26 cellular contexts compared by ENCODE assay signal in the genomic region with DNA sequence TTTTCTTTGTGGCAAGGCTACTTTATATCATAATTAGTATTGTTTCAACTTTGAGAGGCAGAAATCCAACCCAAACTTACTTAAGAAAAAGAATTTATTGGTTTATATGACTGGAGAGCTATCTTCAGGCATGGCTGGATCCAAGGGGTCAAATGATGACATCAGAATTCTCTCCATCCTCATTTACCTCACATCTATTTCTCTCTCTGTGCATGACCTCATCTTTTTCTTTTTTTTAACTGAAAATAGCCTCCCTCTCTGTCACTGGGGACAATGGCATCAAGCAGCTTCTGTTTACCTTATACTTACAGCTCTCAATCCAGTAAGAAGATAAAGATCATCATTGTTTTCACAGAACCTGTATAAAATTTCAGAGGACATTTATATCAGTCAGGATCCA. TPM values are rescaled to one million over a fixed set of nuclear protein-coding genes. Genes with fewer than 3 reads are reported as not detected.
DNase-seq lines count a peak whose midpoint lies in the region; ATAC-seq, FAIRE-seq and TF ChIP-seq lines count a peak whose summit lies in the region.
"Had no signal": no experiment of that assay in that cellular context is flagged by ENCODE, and none has a peak within 500 bp of the region (broad histone marks: within the 10 kb centered on the region; RNA-seq: fewer than 3 reads in every experiment).

No MANE protein-coding gene starts in this region.

- ATAC-seq in HepG2: no peak
- no peak for ATAC-seq in right lobe of liver
- ATAC-seq in HG03196 (IDR thresholded peaks at IDR 0.05; ENCODE audit: unreplicated experiment): no peak
- no peak for ATAC-seq in GM21786 (IDR thresholded peaks at IDR 0.05; ENCODE audit: unreplicated experiment)

- H3K27ac Mint-ChIP-seq in neural progenitor cell: no peak overlapping the region
- H3K27ac Mint-ChIP-seq: CD4-positive, CD25-positive, alpha-beta regulatory T cell; H9 had no signal

- no TSS peak for BruUV-seq in HepG2 (replicated peaks; lab: Mats Ljungman, UMichigan)

- H3K4me2 ChIP-seq in HepG2 (ENCODE audit: low read depth, low read length) (no peak overlapping the region), neural progenitor cell (peak overlapping the region; percentile 22)

- H3K36me3 Mint-ChIP-seq in neural progenitor cell: no peaks in the 10 kb centered on the region
- H3K36me3 Mint-ChIP-seq: CD4-positive, CD25-positive, alpha-beta regulatory T cell; CD8-positive, alpha-beta memory T cell had no signal

- TF ChIP-seq RAD21 in HepG2 (CRISPR knock-in tag; IDR thresholded peaks at IDR 0.05): no peak

- no peaks in the 10 kb centered on the region for H3K79me2 ChIP-seq in HepG2 (ENCODE audit: insufficient read depth, low read length)
- no peaks in the 10 kb centered on the region for H3K79me2 ChIP-seq in neural progenitor cell (ENCODE audit: low read depth)

- H2AFZ ChIP-seq in HepG2 (ENCODE audit: low read length) (no peak overlapping the region), neural progenitor cell (replicated peaks) (no peak overlapping the region)

- no peaks in the 10 kb centered on the region for H3K9me3 Mint-ChIP-seq in neural progenitor cell
- H3K9me3 Mint-ChIP-seq: CD8-positive, alpha-beta memory T cell; H9 had no signal

- FAIRE-seq in HepG2 (lab: Jason Lieb, UNC): no peak
- FAIRE-seq: A204.1, GM12892, GM18507, K562 had no signal

- no peaks in the 10 kb centered on the region for H4K20me1 ChIP-seq in HepG2 (ENCODE audit: insufficient read depth, low read length)
- H4K20me1 ChIP-seq in neural progenitor cell (ENCODE audit: low read depth): no peaks in the 10 kb centered on the region

- intact Hi-C loops in HepG2 (cut with micrococcal nuclease; ENCODE audit: unreplicated experiment): no loop called here
- intact Hi-C loops in right lobe of liver (cut with DNase I): no loop called here

- DNase-seq in HepG2 (ENCODE audit: low spot score) (no peak), right lobe of liver (no peak), NCI-H345 (lab: John Stamatoyannopoulos, UW) (peak; percentile 26), neural progenitor cell (ENCODE audit: low spot score) (no peak), NCI-H2081 treated with DMSO at 0.1 percent for 48 hours (lab: John Stamatoyannopoulos, UW) (no peak)
- DNase-seq: ACHN; C1 segment of cervical spinal cord; CD4-positive, CD25-positive, alpha-beta regulatory T cell; CD8-positive, alpha-beta memory T cell; COR-L47; DMS79; GDM1; GOT3; H9; IMR-90 had no signal

- no peaks in the 10 kb centered on the region for H3K4me1 ChIP-seq in HepG2 (ENCODE audit: insufficient read depth, low read length)
- H3K4me1 ChIP-seq in right lobe of liver: no peaks in the 10 kb centered on the region
- H3K4me1 ChIP-seq in HEK293 (ENCODE audit: control insufficient read depth, insufficient read depth, low read length): no peaks in the 10 kb centered on the region
- peaks cover 15% of the 10 kb centered on the region for H3K4me1 ChIP-seq in neural progenitor cell
- H3K4me1 ChIP-seq: BE2C had no signal

- peaks cover 0 to 3% of the 10 kb centered on the region in 2 experiments; a peak in 2 of 5 replicates for H3K27me3 ChIP-seq in HepG2 (ENCODE audit: control insufficient read depth in 1 of 2, insufficient read depth in 2 of 2, low read length in 2 of 2)
- H3K27me3 ChIP-seq in right lobe of liver: no peaks in the 10 kb centered on the region
- H3K27me3 ChIP-seq in neural progenitor cell: no peaks in the 10 kb centered on the region
- H3K27me3 ChIP-seq: BE2C had no signal

- no peak for TF ChIP-seq POLR2A in HepG2 (IDR thresholded peaks at IDR 0.05; ENCODE audit: insufficient read depth in 1 of 2, low read depth in 2 of 2, low read length in 2 of 2)
- TF ChIP-seq POLR2A in right lobe of liver (IDR thresholded peaks at IDR 0.05): no peak

- in situ Hi-C loops in HepG2 (cut with HindIII; ENCODE audit: extremely low pct_ligation_motif_present, low pct_unique_long_range_greater_than_20kb): no loop called here

- no peak overlapping the region for H3K9ac ChIP-seq in HepG2 (ENCODE audit: insufficient read depth, low read depth, low read length)
- H3K9ac ChIP-seq in neural progenitor cell: no peak overlapping the region

- H3K4me1 Mint-ChIP-seq in neural progenitor cell: peaks cover 14% of the 10 kb centered on the region
- H3K4me1 Mint-ChIP-seq: CD4-positive, CD25-positive, alpha-beta regulatory T cell; CD8-positive, alpha-beta memory T cell had no signal

- H3K4me3 ChIP-seq in HepG2 (replicated peaks in 1 of 3; ENCODE audit: insufficient read depth in 1 of 3, low read depth in 2 of 3, low read length in 3 of 3): no peak overlapping the region
- no peak overlapping the region for H3K4me3 ChIP-seq in right lobe of liver
- no peak overlapping the region for H3K4me3 ChIP-seq in HEK293 (ENCODE audit: low read depth, low read length)
- no peak overlapping the region for H3K4me3 ChIP-seq in neural progenitor cell
- H3K4me3 ChIP-seq: K562 had no signal

- H3F3A ChIP-seq in neural progenitor cell (ENCODE audit: low read depth): peaks cover 5% of the 10 kb centered on the region

- TF ChIP-seq CTCF in HepG2 (CRISPR knock-in tag; IDR thresholded peaks at IDR 0.05) (no peak), right lobe of liver (IDR thresholded peaks at IDR 0.05) (no peak), HEK293 (tag by site-specific recombination; IDR thresholded peaks at IDR 0.05) (no peak), neural progenitor cell (IDR thresholded peaks at IDR 0.05) (no peak)

- no peaks in the 10 kb centered on the region for H3K9me3 ChIP-seq in HepG2 (ENCODE audit: low read length)
- H3K9me3 ChIP-seq in right lobe of liver: no peaks in the 10 kb centered on the region
- no peaks in the 10 kb centered on the region for H3K9me3 ChIP-seq in HEK293 (ENCODE audit: control insufficient read depth, insufficient read depth, low read depth, low read length)
- H3K9me3 ChIP-seq in neural progenitor cell (ENCODE audit: low read depth): no peaks in the 10 kb centered on the region
- H3K9me3 ChIP-seq: BE2C had no signal

- H3K4me3 Mint-ChIP-seq in neural progenitor cell: no peak overlapping the region
- H3K4me3 Mint-ChIP-seq: CD4-positive, CD25-positive, alpha-beta regulatory T cell; CD8-positive, alpha-beta memory T cell; H9 had no signal

- POLR2A ChIA-PET in HepG2 (lab: Yijun Ruan, JAX): no interaction called here
- POLR2A ChIA-PET in HEK293 (lab: Yijun Ruan, JAX): no interaction called here

- no peak for TF ChIP-seq EP300 in HepG2 (IDR thresholded peaks at IDR 0.05; ENCODE audit: low read depth in 2 of 2, low read length in 2 of 2)
- TF ChIP-seq EP300 in HepG2 (CRISPR knock-in tag; IDR thresholded peaks at IDR 0.05; ENCODE audit: borderline replicate concordance): no peak

- CTCF ChIA-PET in HepG2 (lab: Yijun Ruan, JAX; ENCODE audit: low intra/inter-chr PET ratio, low total read pairs) (no interaction called here), HEK293 (lab: Yijun Ruan, JAX) (no interaction called here)

- H3K36me3 ChIP-seq in HepG2 (replicated peaks in 1 of 2; ENCODE audit: control insufficient read depth in 1 of 2, insufficient read depth in 2 of 2, low read length in 2 of 2) (no peaks in the 10 kb centered on the region), right lobe of liver (no peaks in the 10 kb centered on the region), HEK293 (ENCODE audit: control insufficient read depth in 2 of 2, insufficient read depth in 1 of 2, low read length in 2 of 2) (no peaks in the 10 kb centered on the region), neural progenitor cell (no peaks in the 10 kb centered on the region)
- H3K36me3 ChIP-seq: BE2C had no signal

- peaks cover 8% of the 10 kb centered on the region for H3K27me3 Mint-ChIP-seq in neural progenitor cell (ENCODE audit: insufficient read depth, low read depth)

- H3K27ac ChIP-seq in HepG2 (ENCODE audit: extremely low read length, insufficient read depth, low read length): no peak overlapping the region
- H3K27ac ChIP-seq in right lobe of liver: no peak overlapping the region
- no peak overlapping the region for H3K27ac ChIP-seq in HEK293 (ENCODE audit: extremely low read depth, low read depth, low read length)
- H3K27ac ChIP-seq in neural progenitor cell: no peak overlapping the region
- H3K27ac ChIP-seq: HL-60 had no signal

RNA-seq across cellular contexts. Expression of gene EXOC1L, which starts 12.0 kb away (rescaled TPM):
- not detected in 2 replicates for total RNA-seq in HepG2 (2016; rRNA removed; fragmentation: Illumina TruSeq; extraction: Trizol)
- total RNA-seq in HepG2 (2016; cell fraction: cytosol; rRNA removed; fragmentation: Illumina TruSeq; extraction: Trizol; ENCODE audit: low read depth): not detected in 2 replicates
- not detected in 2 replicates for total RNA-seq in HepG2 (2016; cell fraction: insoluble cytoplasmic fraction; rRNA removed; fragmentation: Illumina TruSeq; extraction: Trizol)
- total RNA-seq in HepG2 (2016; cell fraction: membrane; rRNA removed; fragmentation: Illumina TruSeq; extraction: Trizol): not detected in 2 replicates
- not detected in 2 replicates for total RNA-seq in HepG2 (2016; cell fraction: nucleus; rRNA removed; fragmentation: Illumina TruSeq; extraction: Trizol)
- polyA plus RNA-seq in HepG2 (2011; rRNA removed): not detected in 2 replicates
- not detected in 2 replicates for polyA plus RNA-seq in HepG2 (2011; cell fraction: cytosol; rRNA removed)
- polyA plus RNA-seq in HepG2 (2011; cell fraction: nucleus; rRNA removed): not detected in 2 replicates
- polyA plus RNA-seq in HepG2 (2012): not detected in 2 replicates
- polyA plus RNA-seq in HepG2 (2016; cell fraction: cytosol; fragmentation: Illumina TruSeq; extraction: Trizol; ENCODE audit: low read depth): not detected in 2 replicates
- not detected in 2 replicates for polyA plus RNA-seq in HepG2 (2016; cell fraction: insoluble cytoplasmic fraction; fragmentation: Illumina TruSeq; extraction: Trizol; ENCODE audit: low read depth)
- not detected in 2 replicates for polyA plus RNA-seq in HepG2 (2016; cell fraction: membrane; fragmentation: Illumina TruSeq; extraction: Trizol; ENCODE audit: low read depth)
- polyA plus RNA-seq in HepG2 (2016; cell fraction: nucleus; fragmentation: Illumina TruSeq; extraction: Trizol; ENCODE audit: insufficient read depth, low read depth): not detected in 2 replicates
- polyA minus RNA-seq in HepG2 (2011; rRNA and poly(A)+ RNA removed; ENCODE audit: low replicate concordance): not detected in 2 replicates
- not detected in 2 replicates for polyA minus RNA-seq in HepG2 (2011; cell fraction: cytosol; rRNA and poly(A)+ RNA removed)
- polyA minus RNA-seq in HepG2 (2011; cell fraction: nucleus; rRNA and poly(A)+ RNA removed): not detected in 2 replicates
- not detected for total RNA-seq in right lobe of liver
- not detected in 2 replicates for total RNA-seq in neural progenitor cell (ENCODE audit: low replicate concordance)
- total RNA-seq: CD4-positive, CD25-positive, alpha-beta regulatory T cell; CD8-positive, alpha-beta memory T cell; Daoy; H9; HT1080; IMR-90 had no signal
- polyA plus RNA-seq: CD4-positive, CD25-positive, alpha-beta regulatory T cell; CD8-positive, alpha-beta memory T cell; IMR-90 had no signal

RNA-seq across cellular contexts. Expression of gene EXOC1, which starts 45.9 kb away (rescaled TPM):
- total RNA-seq in HepG2 (2016; rRNA removed; fragmentation: Illumina TruSeq; extraction: Trizol): 18.4 and 23.8 TPM in 2 replicates
- total RNA-seq in HepG2 (2016; cell fraction: cytosol; rRNA removed; fragmentation: Illumina TruSeq; extraction: Trizol; ENCODE audit: low read depth): 2.5 and 4.4 TPM in 2 replicates
- 19.0 and 23.6 TPM in 2 replicates for total RNA-seq in HepG2 (2016; cell fraction: insoluble cytoplasmic fraction; rRNA removed; fragmentation: Illumina TruSeq; extraction: Trizol)
- total RNA-seq in HepG2 (2016; cell fraction: membrane; rRNA removed; fragmentation: Illumina TruSeq; extraction: Trizol): 3.7 and 4.8 TPM in 2 replicates
- total RNA-seq in HepG2 (2016; cell fraction: nucleus; rRNA removed; fragmentation: Illumina TruSeq; extraction: Trizol): 19.8 and 21.8 TPM in 2 replicates
- 8.9 and 9.1 TPM in 2 replicates for polyA plus RNA-seq in HepG2 (2011; rRNA removed)
- 2.7 and 3.6 TPM in 2 replicates for polyA plus RNA-seq in HepG2 (2011; cell fraction: cytosol; rRNA removed)
- polyA plus RNA-seq in HepG2 (2011; cell fraction: nucleus; rRNA removed): 11.6 and 13.4 TPM in 2 replicates
- polyA plus RNA-seq in HepG2 (2012): 8.7 and 10.0 TPM in 2 replicates
- 0.62 and 0.75 TPM in 2 replicates for polyA plus RNA-seq in HepG2 (2016; cell fraction: cytosol; fragmentation: Illumina TruSeq; extraction: Trizol; ENCODE audit: low read depth)
- 13.8 and 14.8 TPM in 2 replicates for polyA plus RNA-seq in HepG2 (2016; cell fraction: insoluble cytoplasmic fraction; fragmentation: Illumina TruSeq; extraction: Trizol; ENCODE audit: low read depth)
- 0.96 and 1.5 TPM in 2 replicates for polyA plus RNA-seq in HepG2 (2016; cell fraction: membrane; fragmentation: Illumina TruSeq; extraction: Trizol; ENCODE audit: low read depth)
- polyA plus RNA-seq in HepG2 (2016; cell fraction: nucleus; fragmentation: Illumina TruSeq; extraction: Trizol; ENCODE audit: insufficient read depth, low read depth): 23.3 and 24.3 TPM in 2 replicates
- polyA minus RNA-seq in HepG2 (2011; rRNA and poly(A)+ RNA removed; ENCODE audit: low replicate concordance): 4.7 and 4.9 TPM in 2 replicates
- 5.8 and 6.6 TPM in 2 replicates for polyA minus RNA-seq in HepG2 (2011; cell fraction: cytosol; rRNA and poly(A)+ RNA removed)
- polyA minus RNA-seq in HepG2 (2011; cell fraction: nucleus; rRNA and poly(A)+ RNA removed): 28.6 and 33.7 TPM in 2 replicates
- total RNA-seq in right lobe of liver: 1 to 10 TPM; 6.7 to 9.8 (median 9.2) TPM
- total RNA-seq in neural progenitor cell (ENCODE audit: low replicate concordance): 39.0 and 52.0 TPM in 2 replicates

Comparison
In these comparisons a context has a peak if more than half of its experiments do, and no peak if none do; other contexts are left out.
1. Of the 63 proteins assayed by ChIP-seq in both HepG2 and HEK293: peak only in HepG2: none; only in HEK293: ATF2, ZBTB21 and ZNF629; in both: none; in neither: 60.